Comparison of ENCODE assay signal across 19 cellular contexts in the genomic region with DNA sequence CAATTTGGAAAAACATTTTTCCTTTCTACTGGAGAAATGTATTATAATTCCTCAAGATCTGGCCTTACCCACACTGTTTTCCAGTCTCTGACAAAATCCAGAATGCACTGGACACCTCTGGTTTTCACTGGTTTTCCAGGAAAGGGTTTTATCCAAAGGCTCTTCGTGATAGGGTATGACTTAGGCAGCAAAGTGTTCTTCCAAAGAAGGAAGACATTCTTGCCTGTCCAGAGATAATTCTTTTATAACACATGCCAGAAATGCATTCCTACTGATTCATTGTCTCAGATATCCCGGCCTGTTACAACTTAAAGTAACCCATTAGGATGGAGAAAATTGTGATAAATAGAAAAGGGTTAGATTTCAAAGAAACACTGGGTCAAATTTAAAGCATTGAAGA.
A peak's percentile ranks its signal among the peaks of the same experiment; 100 is the strongest.
DNase-seq lines count a peak whose midpoint lies in the region; ATAC-seq and TF ChIP-seq lines count a peak whose summit lies in the region.
"Had no signal": no experiment of that assay in that cellular context is flagged by ENCODE, and none has a peak within 500 bp of the region (broad histone marks: within the 10 kb centered on the region; RNA-seq: fewer than 3 reads in every experiment).

No MANE protein-coding gene starts in this region.

- TF ChIP-seq CTCF in AG04450 (IDR thresholded peaks at IDR 0.05; ENCODE audit: low read depth, low read length), result no peak
- TF ChIP-seq CTCF in IMR-90 (conservative IDR thresholded peaks at IDR 0.05; ENCODE audit: low read depth, low read length), result no peak
- no peak for TF ChIP-seq CTCF in lung (IDR thresholded peaks at IDR 0.05; ENCODE audit: control extremely low read depth, extremely low read depth)

- ATAC-seq in IMR-90 (ENCODE audit: low read depth) (peak; percentile 82), lung (ENCODE audit: insufficient read depth, low FRiP score) (peak; percentile 25), aorta (ENCODE audit: low FRiP score) (no peak), HG03378 (IDR thresholded peaks at IDR 0.05; ENCODE audit: unreplicated experiment) (no peak), GM21423 (IDR thresholded peaks at IDR 0.05; ENCODE audit: unreplicated experiment) (no peak)

- H2BK20ac ChIP-seq in IMR-90 (ENCODE audit: low read depth, low read length), result no peak overlapping the region

- no peak overlapping the region for H3K4me2 ChIP-seq in IMR-90 (ENCODE audit: low read depth, low read length)

- H2AFZ ChIP-seq in IMR-90 (replicated peaks; ENCODE audit: low read length, poor library complexity), result no peak overlapping the region

- no CpG with 5 or more reads among the region's 2 CpGs for WGBS in IMR-90 (ENCODE audit: extremely low coverage in 2 of 2, insufficient read length in 1 of 2), 2 experiments
- WGBS in lung, 2 donors, result 62 to 71% methylated on average over 2 of the region's 2 CpGs
- 73 to 74% methylated on average over 2 of the region's 2 CpGs for WGBS in aorta, 2 donors

- H3K9me3 ChIP-seq in AG04450 (ENCODE audit: control insufficient read depth, insufficient read depth, low read length) (no peaks in the 10 kb centered on the region), IMR-90 (ENCODE audit: control insufficient read depth, insufficient read depth, low read length) (no peaks in the 10 kb centered on the region), lung (ENCODE audit: control insufficient read depth in 2 of 2, insufficient read depth in 1 of 2, low read length in 1 of 2) (no peaks in the 10 kb centered on the region), aorta (ENCODE audit: control insufficient read depth, low read length) (no peaks in the 10 kb centered on the region)

- CTCF ChIA-PET in AG04450 (lab: Charles Lee) (no interaction called here), IMR-90 (lab: Yijun Ruan, JAX) (no interaction called here)

- H3K27me3 ChIP-seq in AG04450 (ENCODE audit: control insufficient read depth, insufficient read depth, low read length), result no peaks in the 10 kb centered on the region
- H3K27me3 ChIP-seq in IMR-90 (ENCODE audit: control insufficient read depth, insufficient read depth, low read length), result no peaks in the 10 kb centered on the region
- H3K27me3 ChIP-seq in lung (ENCODE audit: control insufficient read depth, insufficient read depth), result no peaks in the 10 kb centered on the region
- H3K27me3 ChIP-seq in aorta (ENCODE audit: control insufficient read depth in 1 of 2, insufficient read depth in 2 of 2, low read length in 1 of 2), result no peaks in the 10 kb centered on the region

- no peak overlapping the region for H3K14ac ChIP-seq in IMR-90 (replicated peaks; ENCODE audit: low read depth, low read length)

- no peak for TF ChIP-seq RAD21 in IMR-90 (IDR thresholded peaks at IDR 0.05; ENCODE audit: low read length)

- DNase-seq in AG04450 (ENCODE audit: low read depth, low spot score), result peak; percentile 16
- peak; percentile 54 for DNase-seq in IMR-90
- DNase-seq in dedifferentiated amniotic fluid mesenchymal stem cell (ENCODE audit: extremely low spot score), result peak; percentile 66
- no peak for DNase-seq in lung (ENCODE audit: low spot score)
- DNase-seq in aorta, result no peak
- no peak for DNase-seq in NOMO-1 (lab: John Stamatoyannopoulos, UW; ENCODE audit: unreplicated experiment in 2 of 2)
- DNase-seq: activated CD4-positive, alpha-beta T cell treated with anti-CD3 and anti-CD28 coated beads, Interleukin-2, amount 10 ng/mL, durations not matched to agents 7 days and 5 days; activated naive CD8-positive, alpha-beta T cell treated with anti-CD3 and anti-CD28 coated beads for 36 hours; activated T-cell treated with anti-CD3 and anti-CD28 coated beads, Interleukin-2, amount 50 U/mL, for 1 hour; AML-193; cortex of kidney; erythroblast; mammary epithelial cell; MM.1S; Right ventricle myocardium superior; small intestine; stimulated activated naive CD4-positive, alpha-beta T cell had no signal

- no peaks in the 10 kb centered on the region for H3K36me3 ChIP-seq in IMR-90 (ENCODE audit: control insufficient read depth, insufficient read depth, low read length)
- no peaks in the 10 kb centered on the region for H3K36me3 ChIP-seq in lung (ENCODE audit: control insufficient read depth in 2 of 2, insufficient read depth in 2 of 2, low read length in 2 of 2)
- no peaks in the 10 kb centered on the region for H3K36me3 ChIP-seq in aorta (ENCODE audit: control insufficient read depth in 1 of 2, insufficient read depth in 2 of 2, low read length in 1 of 2)

- no peak overlapping the region for H4K5ac ChIP-seq in IMR-90 (ENCODE audit: low read depth, low read length)

- H2BK5ac ChIP-seq in IMR-90 (ENCODE audit: low read depth, low read length, poor library complexity, severe bottlenecking), result peak overlapping the region; percentile 50

- H3K56ac ChIP-seq in IMR-90 (ENCODE audit: extremely low read depth, insufficient read depth, low read length), result no peak overlapping the region

- TF ChIP-seq POLR2A in IMR-90 (IDR thresholded peaks at IDR 0.05; ENCODE audit: low read depth, low read length), result no peak

- no peak overlapping the region for H3K23ac ChIP-seq in IMR-90 (ENCODE audit: low read depth, low read length)

- H3K9ac ChIP-seq in IMR-90 (ENCODE audit: low read depth, low read length), result no peak overlapping the region

- intact Hi-C loops in IMR-90 (cut with micrococcal nuclease) (no loop called here), aorta (cut with DNase I) (no loop called here)

- H3K4me3 ChIP-seq in AG04450 (ENCODE audit: low read depth, low read length), result no peak overlapping the region
- no peak overlapping the region for H3K4me3 ChIP-seq in IMR-90 (ENCODE audit: insufficient read depth, low read depth, low read length)
- no peak overlapping the region for H3K4me3 ChIP-seq in lung
- no peak overlapping the region for H3K4me3 ChIP-seq in aorta (ENCODE audit: low read length in 2 of 2)

- H3K27ac ChIP-seq in AG04450 (ENCODE audit: low read depth, low read length) (no peak overlapping the region), IMR-90 (ENCODE audit: insufficient read depth, low read length) (no peak overlapping the region; the same call in 1 of the 2 replicates), lung (ENCODE audit: low read depth in 1 of 2, low read length in 1 of 2) (no peak overlapping the region), aorta (ENCODE audit: low read depth in 1 of 2, low read length in 2 of 2) (no peak overlapping the region)

- no peak overlapping the region for H3K4ac ChIP-seq in IMR-90 (ENCODE audit: low read depth, low read length)

- no peak overlapping the region for H3K18ac ChIP-seq in IMR-90 (ENCODE audit: low read depth, low read length)

- H3K79me1 ChIP-seq in IMR-90 (ENCODE audit: low read depth in 1 of 2, low read length in 2 of 2), result no peaks in the 10 kb centered on the region

- H2AK5ac ChIP-seq in IMR-90 (ENCODE audit: low read depth, low read length), result no peak overlapping the region

- dilution Hi-C loops in IMR-90 (cut with HindIII; ENCODE audit: low sequenced_read_pairs, unreplicated experiment), result no loop called here

- H2AK9ac ChIP-seq in IMR-90 (replicated peaks; ENCODE audit: low read depth, low read length, poor library complexity), result no peak overlapping the region

- BruUV-seq in IMR-90 (replicated peaks; lab: Mats Ljungman, UMichigan), result no TSS peak

- no peak overlapping the region for H4K91ac ChIP-seq in IMR-90 (ENCODE audit: insufficient read depth, low read depth, low read length)

- H2BK120ac ChIP-seq in IMR-90 (ENCODE audit: low read depth, low read length), result no peak overlapping the region

- POLR2A ChIA-PET in AG04450 (lab: Yijun Ruan, JAX), result no interaction called here
- POLR2A ChIA-PET in IMR-90 (lab: Charles Lee; ENCODE audit: unreplicated experiment), result no interaction called here

- H2BK15ac ChIP-seq in IMR-90 (ENCODE audit: low read depth, low read length), result no peak overlapping the region

- in situ Hi-C loops in IMR-90 (cut with MboI; ENCODE audit: low sequenced_read_pairs), result no loop called here

- no peak overlapping the region for H4K8ac ChIP-seq in IMR-90 (ENCODE audit: low read depth in 2 of 2, low read length in 2 of 2)

- H4K20me1 ChIP-seq in IMR-90 (ENCODE audit: insufficient read depth, low read length), result no peaks in the 10 kb centered on the region

- no peaks in the 10 kb centered on the region for H3K4me1 ChIP-seq in IMR-90 (ENCODE audit: control insufficient read depth, insufficient read depth, low read length)
- peaks cover 0 to 2% of the 10 kb centered on the region in 2 donors for H3K4me1 ChIP-seq in lung (ENCODE audit: control insufficient read depth in 2 of 2, insufficient read depth in 2 of 2, low read length in 2 of 2)
- H3K4me1 ChIP-seq in aorta (ENCODE audit: control insufficient read depth in 1 of 2, insufficient read depth in 2 of 2, low read length in 2 of 2), result no peaks in the 10 kb centered on the region

- no peaks in the 10 kb centered on the region for H3K9me1 ChIP-seq in IMR-90 (ENCODE audit: insufficient read depth, low read length)

TF ChIP-seq in IMR-90, 13 proteins besides CTCF, POLR2A, EP300 and RAD21:
- TF ChIP-seq CEBPB (IDR thresholded peaks at IDR 0.05; ENCODE audit: low read depth, low read length) (no peak), FOS (IDR thresholded peaks at IDR 0.05; ENCODE audit: low read depth, low read length) (no peak), MAFK (IDR thresholded peaks at IDR 0.05; ENCODE audit: low read depth, low read length) (no peak)

Comparison
In these comparisons a context has a peak if more than half of its experiments do, and no peak if none do; other contexts are left out.
1. DNase-seq: peak in AG04450 (single experiment), IMR-90 (single experiment) and dedifferentiated amniotic fluid mesenchymal stem cell (single experiment); none in lung (single experiment), aorta (0 of 2) and NOMO-1 (0 of 2).
2. ATAC-seq: peak in IMR-90 (single experiment) and lung (single experiment); none in aorta (single experiment), HG03378 (single experiment) and GM21423 (single experiment).